Comparison of ENCODE assay signal across 18 cellular contexts in genomic region chr3:133230191-133230590, GRCh38.
DNase-seq lines count a peak whose midpoint lies in the region; ATAC-seq, FAIRE-seq and TF ChIP-seq lines count a peak whose summit lies in the region.
"Had no signal": no experiment of that assay in that cellular context is flagged by ENCODE, and none has a peak within 500 bp of the region (broad histone marks: within the 10 kb centered on the region; RNA-seq: fewer than 3 reads in every experiment).

No MANE protein-coding gene starts in this region.

- no peak overlapping the region for H3K27ac ChIP-seq in neural progenitor cell
- H3K27ac ChIP-seq: RWPE1, SJSA1 had no signal

- H3K9me3 ChIP-seq in neural progenitor cell (ENCODE audit: low read depth) = no peaks in the 10 kb centered on the region
- H3K9me3 ChIP-seq: SJSA1 had no signal

- peaks cover 2% of the 10 kb centered on the region for H3K27me3 Mint-ChIP-seq in neural progenitor cell (ENCODE audit: insufficient read depth, low read depth)

- peaks cover 12% of the 10 kb centered on the region for H3F3A ChIP-seq in neural progenitor cell (ENCODE audit: low read depth)

- peaks cover 3% of the 10 kb centered on the region for H3K36me3 Mint-ChIP-seq in neural progenitor cell

- H3K27me3 ChIP-seq in neural progenitor cell = no peaks in the 10 kb centered on the region
- H3K27me3 ChIP-seq: SJSA1 had no signal

- H3K79me2 ChIP-seq in neural progenitor cell (ENCODE audit: low read depth) = no peaks in the 10 kb centered on the region

- DNase-seq in NCI-H2107 treated with DMSO at 0.1 percent for 48 hours (lab: John Stamatoyannopoulos, UW; ENCODE audit: unreplicated experiment) (peak; percentile 47), NCI-H2107 (lab: John Stamatoyannopoulos, UW) (no peak), NCI-H1092 treated with DMSO at 0.1 percent for 48 hours (lab: John Stamatoyannopoulos, UW) (peak; percentile 35), NCI-H82 (lab: John Stamatoyannopoulos, UW) (peak; percentile 98), neural progenitor cell (ENCODE audit: low spot score) (peak; percentile 8), ACHN (no peak), RCC 7860 (ENCODE audit: low spot score) (no peak)
- DNase-seq: C1 segment of cervical spinal cord, DMS153, NCI-H1694 treated with DMSO at 0.1 percent for 48 hours, NCI-H526, T-helper 2 cell had no signal

- no peak overlapping the region for H3K27ac Mint-ChIP-seq in neural progenitor cell

- no peaks in the 10 kb centered on the region for H3K4me1 Mint-ChIP-seq in neural progenitor cell

- H2AFZ ChIP-seq in neural progenitor cell (replicated peaks) = no peak overlapping the region

- H3K9me3 Mint-ChIP-seq in neural progenitor cell = peaks cover 7% of the 10 kb centered on the region

- no peak overlapping the region for H3K9ac ChIP-seq in neural progenitor cell

- H3K36me3 ChIP-seq in neural progenitor cell = no peaks in the 10 kb centered on the region
- H3K36me3 ChIP-seq: SJSA1 had no signal

- no peak for TF ChIP-seq CTCF in neural progenitor cell (IDR thresholded peaks at IDR 0.05)

- in situ Hi-C loops in ACHN (cut with HindIII; ENCODE audit: low pct_ligation_motif_present, low pct_unique_long_range_greater_than_20kb, low sequenced_read_pairs) = no loop called here

- H3K4me1 ChIP-seq in neural progenitor cell = peaks cover 15% of the 10 kb centered on the region
- H3K4me1 ChIP-seq: SJSA1 had no signal

- no peak for FAIRE-seq in RCC 7860 (lab: Jason Lieb, UNC)
- FAIRE-seq: A204.1, H1, K562 had no signal

- H3K4me3 ChIP-seq in neural progenitor cell = no peak overlapping the region
- H3K4me3 ChIP-seq: K562, SJSA1 had no signal

- H4K20me1 ChIP-seq in neural progenitor cell (ENCODE audit: low read depth) = no peaks in the 10 kb centered on the region

- H3K4me3 Mint-ChIP-seq in neural progenitor cell = no peak overlapping the region

- H3K4me2 ChIP-seq in neural progenitor cell = peak overlapping the region; percentile 19

- ATAC-seq in GM21529 (IDR thresholded peaks at IDR 0.05; ENCODE audit: unreplicated experiment) = no peak
- ATAC-seq: K562 had no signal

Comparison
In these comparisons a context has a peak if more than half of its experiments do, and no peak if none do; other contexts are left out.
1. DNase-seq: peak in NCI-H2107 treated with DMSO at 0.1 percent for 48 hours (single experiment), NCI-H1092 treated with DMSO at 0.1 percent for 48 hours (single experiment), NCI-H82 (single experiment) and neural progenitor cell (single experiment); none in NCI-H2107 (single experiment), ACHN (single experiment) and RCC 7860 (single experiment).